Comparison of ENCODE assay signal across 27 cellular contexts in genomic region chr6:26657268-26657667, GRCh38. TPM values are rescaled to one million over a fixed set of nuclear protein-coding genes. Genes with fewer than 3 reads are reported as not detected.
DNase-seq lines count a peak whose midpoint lies in the region; ATAC-seq, FAIRE-seq and TF ChIP-seq lines count a peak whose summit lies in the region.
"Had no signal": no experiment of that assay in that cellular context is flagged by ENCODE, and none has a peak within 500 bp of the region (broad histone marks: within the 10 kb centered on the region; RNA-seq: fewer than 3 reads in every experiment).

No MANE protein-coding gene starts in this region.

- peaks cover 38% of the 10 kb centered on the region for H3K4me1 ChIP-seq in HepG2 (ENCODE audit: insufficient read depth, low read length)
- H3K4me1 ChIP-seq in right lobe of liver = peaks cover 0 to 15% (median 0%) of the 10 kb centered on the region in 4 donors
- H3K4me1 ChIP-seq in PC-3 (ENCODE audit: insufficient read depth, low read length) = peaks cover 14% of the 10 kb centered on the region; the same call in 1 of the 2 replicates
- no peaks in the 10 kb centered on the region for H3K4me1 ChIP-seq in endodermal cell (ENCODE audit: control insufficient read depth, insufficient read depth, low read length)

- H3K79me2 ChIP-seq in HepG2 (ENCODE audit: insufficient read depth, low read length) (peaks cover 22% of the 10 kb centered on the region), PC-3 (ENCODE audit: low read length) (peaks cover 33% of the 10 kb centered on the region)

- H3K4me1 Mint-ChIP-seq in endodermal cell = peaks cover 7% of the 10 kb centered on the region
- H3K4me1 Mint-ChIP-seq in type B pancreatic cell (ENCODE audit: unreplicated experiment) = peaks cover 18% of the 10 kb centered on the region

- H3K9ac ChIP-seq in HepG2 (ENCODE audit: insufficient read depth, low read depth, low read length) (no peak overlapping the region), PC-3 (ENCODE audit: low read length) (no peak overlapping the region), endodermal cell (ENCODE audit: extremely low read depth, low read length, poor library complexity, severe bottlenecking) (no peak overlapping the region)

- H3K27ac Mint-ChIP-seq in endodermal cell = no peak overlapping the region
- H3K27ac Mint-ChIP-seq in type B pancreatic cell = no peak overlapping the region
- H3K27ac Mint-ChIP-seq: activated naive CD4-positive, alpha-beta T cell treated with anti-CD3 and anti-CD28 coated beads for 36 hours; T-helper 2 cell treated with Interferon-gamma antibody and Interleukin-4, amounts not matched to agents 5 μg/mL and 100 μg/mL, for 36 hours had no signal

- BruUV-seq in HepG2 (replicated peaks; lab: Mats Ljungman, UMichigan) (no TSS peak), PC-3 (replicated peaks; lab: Mats Ljungman, UMichigan) (no TSS peak)

- H3K27me3 ChIP-seq in HepG2 (ENCODE audit: control insufficient read depth in 1 of 2, insufficient read depth in 2 of 2, low read length in 2 of 2) (peaks cover 0 to 5% of the 10 kb centered on the region in 2 experiments; a peak in 1 of 5 replicates), right lobe of liver (no peaks in the 10 kb centered on the region), PC-3 (ENCODE audit: low read length) (peaks cover 5% of the 10 kb centered on the region; the same call in 1 of the 2 replicates), endodermal cell (ENCODE audit: control insufficient read depth, insufficient read depth, low read length, poor library complexity, severe bottlenecking) (peaks cover 20% of the 10 kb centered on the region)
- H3K27me3 ChIP-seq: right atrium auricular region, SJSA1, suprapubic skin, vagina had no signal

- H3K4me3 Mint-ChIP-seq in endodermal cell (no peak overlapping the region), type B pancreatic cell (peak overlapping the region; percentile 10)
- H3K4me3 Mint-ChIP-seq: activated naive CD4-positive, alpha-beta T cell treated with anti-CD3 and anti-CD28 coated beads for 36 hours; T-helper 2 cell treated with Interferon-gamma antibody and Interleukin-4, amounts not matched to agents 5 μg/mL and 100 μg/mL, for 36 hours had no signal

- no peak for TF ChIP-seq POLR2A in HepG2 (IDR thresholded peaks at IDR 0.05; ENCODE audit: insufficient read depth in 1 of 2, low read depth in 2 of 2, low read length in 2 of 2)
- no peak for TF ChIP-seq POLR2A in right lobe of liver (IDR thresholded peaks at IDR 0.05)

- TF ChIP-seq CTCF in HepG2 (CRISPR knock-in tag; IDR thresholded peaks at IDR 0.05) (no peak), right lobe of liver (IDR thresholded peaks at IDR 0.05) (no peak), PC-3 (conservative IDR thresholded peaks at IDR 0.05; ENCODE audit: low read depth, low read length) (no peak), endodermal cell (conservative IDR thresholded peaks at IDR 0.05) (no peak), type B pancreatic cell (conservative IDR thresholded peaks at IDR 0.05) (no peak)

- TF ChIP-seq EP300 in HepG2 (IDR thresholded peaks at IDR 0.05; ENCODE audit: low read depth in 2 of 2, low read length in 2 of 2) (no peak), HepG2 (CRISPR knock-in tag; IDR thresholded peaks at IDR 0.05; ENCODE audit: borderline replicate concordance) (no peak)

- peaks cover 19% of the 10 kb centered on the region for H3K27me3 Mint-ChIP-seq in endodermal cell (ENCODE audit: insufficient read depth)
- peaks cover 18% of the 10 kb centered on the region for H3K27me3 Mint-ChIP-seq in type B pancreatic cell

- CTCF ChIA-PET in HepG2 (lab: Yijun Ruan, JAX; ENCODE audit: low intra/inter-chr PET ratio, low total read pairs) (no interaction called here), PC-3 (lab: Charles Lee) (no interaction called here)

- H3K9me2 ChIP-seq in PC-3 (replicated peaks; ENCODE audit: low read length) = no peaks in the 10 kb centered on the region

- H3K9me3 ChIP-seq in HepG2 (ENCODE audit: low read length) (no peaks in the 10 kb centered on the region), right lobe of liver (no peaks in the 10 kb centered on the region), PC-3 (ENCODE audit: low read length) (no peaks in the 10 kb centered on the region), endodermal cell (ENCODE audit: control insufficient read depth, low read length) (peaks cover 21% of the 10 kb centered on the region)
- H3K9me3 ChIP-seq: right atrium auricular region, SJSA1, suprapubic skin, vagina had no signal

- H2AFZ ChIP-seq in HepG2 (ENCODE audit: low read length) = no peak overlapping the region
- H2AFZ ChIP-seq in PC-3 (ENCODE audit: low read length) = no peak overlapping the region
- H2AFZ ChIP-seq: PC-9 had no signal

- intact Hi-C loops in HepG2 (cut with micrococcal nuclease; ENCODE audit: unreplicated experiment) = no loop called here
- intact Hi-C loops in right lobe of liver (cut with DNase I) = no loop called here
- intact Hi-C loops in PC-3 (cut with micrococcal nuclease) = no loop called here

- no peak for DNase-seq in HepG2 (ENCODE audit: low spot score)
- DNase-seq in right lobe of liver = no peak
- no peak for DNase-seq in PC-3
- DNase-seq in endodermal cell = no peak
- DNase-seq in type B pancreatic cell (ENCODE audit: extremely low spot score, unreplicated experiment) = no peak
- no peak for DNase-seq in NCI-H82 treated with DMSO at 0.1 percent for 48 hours (lab: John Stamatoyannopoulos, UW; ENCODE audit: unreplicated experiment)
- DNase-seq in DMS114 treated with DMSO at 0.1 percent for 48 hours (lab: John Stamatoyannopoulos, UW; ENCODE audit: unreplicated experiment) = no peak
- DNase-seq: 8988T; activated CD4-positive, alpha-beta T cell treated with anti-CD3 and anti-CD28 coated beads for 1 hour; activated naive CD4-positive, alpha-beta T cell treated with anti-CD3 and anti-CD28 coated beads for 36 hours; activated T-cell treated with anti-CD3 and anti-CD28 coated beads, Interleukin-2, amount 50 U/mL, for 48 hours; amygdala; DMS153; hippocampal formation; NCI-H1417 treated with DMSO at 0.1 percent for 48 hours; NCI-H2171 treated with DMSO at 0.1 percent for 48 hours; NCI-H526 treated with DMSO at 0.1 percent for 48 hours; PC-9; stimulated activated CD8-positive, alpha-beta memory T cell treated with anti-CD3 and anti-CD28 coated beads, Interleukin-4, amount 100 ng/mL, for 48 hours had no signal

- POLR2A ChIA-PET in HepG2 (lab: Yijun Ruan, JAX) (interaction anchor here (0.7 kb wide), 1 partner anchor 253 kb away, joined by 4 read pairs; no protein-coding TSS in a partner anchor), PC-3 (lab: Charles Lee; ENCODE audit: unreplicated experiment) (interaction anchor here (0.7 kb wide), 1 partner anchor 417 kb away, joined by 3 read pairs; no protein-coding TSS in a partner anchor)

- in situ Hi-C loops in HepG2 (cut with HindIII; ENCODE audit: extremely low pct_ligation_motif_present, low pct_unique_long_range_greater_than_20kb) = no loop called here

- no peaks in the 10 kb centered on the region for H3F3A ChIP-seq in PC-3 (ENCODE audit: low read length, unreplicated experiment)

- no peak for ATAC-seq in HepG2
- ATAC-seq in right lobe of liver = no peak
- ATAC-seq in PC-3 = no peak
- no peak for ATAC-seq in GM21381 (IDR thresholded peaks at IDR 0.05; ENCODE audit: unreplicated experiment)

- H3K27ac ChIP-seq in HepG2 (ENCODE audit: extremely low read length, insufficient read depth, low read length) (no peak overlapping the region), right lobe of liver (no peak overlapping the region), PC-3 (ENCODE audit: low read length) (no peak overlapping the region), endodermal cell (ENCODE audit: low read depth, low read length) (no peak overlapping the region)
- H3K27ac ChIP-seq: PC-9, right atrium auricular region, SJSA1, suprapubic skin, vagina had no signal

- no peak overlapping the region for H3K4me3 ChIP-seq in HepG2 (replicated peaks in 1 of 3; ENCODE audit: insufficient read depth in 1 of 3, low read depth in 2 of 3, low read length in 3 of 3)
- H3K4me3 ChIP-seq in right lobe of liver = no peak overlapping the region
- H3K4me3 ChIP-seq in PC-3 (ENCODE audit: low read length) = no peak overlapping the region
- H3K4me3 ChIP-seq in endodermal cell (ENCODE audit: low read length) = peak overlapping the region; percentile 89
- H3K4me3 ChIP-seq: right atrium auricular region, SJSA1, suprapubic skin, vagina had no signal

- H3K36me3 ChIP-seq in HepG2 (replicated peaks in 1 of 2; ENCODE audit: control insufficient read depth in 1 of 2, insufficient read depth in 2 of 2, low read length in 2 of 2) (peaks cover 8 to 16% of the 10 kb centered on the region in 2 experiments), right lobe of liver (peaks cover 0 to 25% (median 2%) of the 10 kb centered on the region in 4 donors), PC-3 (ENCODE audit: low read depth, low read length) (peaks cover 49% of the 10 kb centered on the region), endodermal cell (ENCODE audit: control insufficient read depth, insufficient read depth, low read length) (peaks cover 51% of the 10 kb centered on the region)

- H3K9me3 Mint-ChIP-seq in endodermal cell = peaks cover 4% of the 10 kb centered on the region
- no peaks in the 10 kb centered on the region for H3K9me3 Mint-ChIP-seq in type B pancreatic cell
- H3K9me3 Mint-ChIP-seq: activated naive CD4-positive, alpha-beta T cell treated with anti-CD3 and anti-CD28 coated beads for 36 hours; T-helper 2 cell treated with Interferon-gamma antibody and Interleukin-4, amounts not matched to agents 5 μg/mL and 100 μg/mL, for 36 hours had no signal

- 99% methylated on average over 4 of the region's 4 CpGs for WGBS in HepG2 (ENCODE audit: low lambda C conversion rate)
- WGBS in right lobe of liver (ENCODE audit: insufficient coverage, low coverage, low lambda C conversion rate, missing lambda C conversion rate) = 93% methylated on average over 4 of the region's 4 CpGs
- WGBS in endodermal cell (ENCODE audit: insufficient coverage in 1 of 2, insufficient read length in 1 of 2), 2 experiments = 94% methylated on average over 2 to 3 of the region's 4 CpGs

- H3K36me3 Mint-ChIP-seq in endodermal cell (ENCODE audit: low read depth) (peaks cover 38% of the 10 kb centered on the region), type B pancreatic cell (peaks cover 48% of the 10 kb centered on the region)

- H4K20me1 ChIP-seq in HepG2 (ENCODE audit: insufficient read depth, low read length) (peaks cover 6% of the 10 kb centered on the region; the same call in 1 of the 2 replicates), PC-3 (ENCODE audit: low read length) (no peaks in the 10 kb centered on the region)

- TF ChIP-seq RAD21 in HepG2 (CRISPR knock-in tag; IDR thresholded peaks at IDR 0.05) = no peak

- H3K4me2 ChIP-seq in HepG2 (ENCODE audit: low read depth, low read length) = peak overlapping the region; percentile 98; the same call in 1 of the 2 replicates
- H3K4me2 ChIP-seq in PC-3 (ENCODE audit: low read length) = 0 out of 2 replicates have a peak overlapping the region, but pooled peaks have one; percentile 93

- no peak for FAIRE-seq in HepG2 (lab: Jason Lieb, UNC)
- FAIRE-seq: GM12892, islet of Langerhans had no signal

RNA-seq across cellular contexts. Expression of gene ZNF322, which starts 2.3 kb away (rescaled TPM):
- total RNA-seq in HepG2 (2016; rRNA removed; fragmentation: Illumina TruSeq; extraction: Trizol) = 22.8 and 35.0 TPM in 2 replicates
- 2.0 and 2.8 TPM in 2 replicates for total RNA-seq in HepG2 (2016; cell fraction: cytosol; rRNA removed; fragmentation: Illumina TruSeq; extraction: Trizol; ENCODE audit: low read depth)
- total RNA-seq in HepG2 (2016; cell fraction: insoluble cytoplasmic fraction; rRNA removed; fragmentation: Illumina TruSeq; extraction: Trizol) = 22.8 and 33.7 TPM in 2 replicates
- total RNA-seq in HepG2 (2016; cell fraction: membrane; rRNA removed; fragmentation: Illumina TruSeq; extraction: Trizol) = 10.6 and 11.6 TPM in 2 replicates
- total RNA-seq in HepG2 (2016; cell fraction: nucleus; rRNA removed; fragmentation: Illumina TruSeq; extraction: Trizol) = 23.7 and 24.9 TPM in 2 replicates
- 8.3 and 8.5 TPM in 2 replicates for polyA plus RNA-seq in HepG2 (2011; rRNA removed)
- 3.0 and 5.0 TPM in 2 replicates for polyA plus RNA-seq in HepG2 (2011; cell fraction: cytosol; rRNA removed)
- polyA plus RNA-seq in HepG2 (2011; cell fraction: nucleus; rRNA removed) = 11.1 and 13.3 TPM in 2 replicates
- 12.5 and 13.2 TPM in 2 replicates for polyA plus RNA-seq in HepG2 (2012)
- polyA plus RNA-seq in HepG2 (2016; cell fraction: cytosol; fragmentation: Illumina TruSeq; extraction: Trizol; ENCODE audit: low read depth) = 0.60 and 0.61 TPM in 2 replicates
- polyA plus RNA-seq in HepG2 (2016; cell fraction: insoluble cytoplasmic fraction; fragmentation: Illumina TruSeq; extraction: Trizol; ENCODE audit: low read depth) = 15.9 and 18.7 TPM in 2 replicates
- 2.9 and 3.1 TPM in 2 replicates for polyA plus RNA-seq in HepG2 (2016; cell fraction: membrane; fragmentation: Illumina TruSeq; extraction: Trizol; ENCODE audit: low read depth)
- 20.1 and 21.2 TPM in 2 replicates for polyA plus RNA-seq in HepG2 (2016; cell fraction: nucleus; fragmentation: Illumina TruSeq; extraction: Trizol; ENCODE audit: insufficient read depth, low read depth)
- polyA minus RNA-seq in HepG2 (2011; rRNA and poly(A)+ RNA removed; ENCODE audit: low replicate concordance) = 19.1 and 26.3 TPM in 2 replicates
- 9.1 and 11.3 TPM in 2 replicates for polyA minus RNA-seq in HepG2 (2011; cell fraction: cytosol; rRNA and poly(A)+ RNA removed)
- polyA minus RNA-seq in HepG2 (2011; cell fraction: nucleus; rRNA and poly(A)+ RNA removed) = 35.5 and 35.9 TPM in 2 replicates
- 10 to 100 TPM in 1 of 6 experiments, 1 to 10 TPM in 5; 2.9 to 10.3 (median 8.6) TPM for total RNA-seq in right lobe of liver
- total RNA-seq in PC-3 (2014; rRNA removed) = 9.2 and 15.7 TPM in 2 replicates
- 10 to 100 TPM; 42.5 to 59.9 TPM for total RNA-seq in endodermal cell
- 35.3 TPM for polyA plus RNA-seq in endodermal cell (2013, experiment 1 of 2)
- polyA plus RNA-seq in endodermal cell (2013, experiment 2 of 2) = 30.1 TPM
- total RNA-seq in type B pancreatic cell (ENCODE audit: low replicate concordance) = 31.9 and 40.2 TPM in 2 replicates
